In the genomic region with DNA sequence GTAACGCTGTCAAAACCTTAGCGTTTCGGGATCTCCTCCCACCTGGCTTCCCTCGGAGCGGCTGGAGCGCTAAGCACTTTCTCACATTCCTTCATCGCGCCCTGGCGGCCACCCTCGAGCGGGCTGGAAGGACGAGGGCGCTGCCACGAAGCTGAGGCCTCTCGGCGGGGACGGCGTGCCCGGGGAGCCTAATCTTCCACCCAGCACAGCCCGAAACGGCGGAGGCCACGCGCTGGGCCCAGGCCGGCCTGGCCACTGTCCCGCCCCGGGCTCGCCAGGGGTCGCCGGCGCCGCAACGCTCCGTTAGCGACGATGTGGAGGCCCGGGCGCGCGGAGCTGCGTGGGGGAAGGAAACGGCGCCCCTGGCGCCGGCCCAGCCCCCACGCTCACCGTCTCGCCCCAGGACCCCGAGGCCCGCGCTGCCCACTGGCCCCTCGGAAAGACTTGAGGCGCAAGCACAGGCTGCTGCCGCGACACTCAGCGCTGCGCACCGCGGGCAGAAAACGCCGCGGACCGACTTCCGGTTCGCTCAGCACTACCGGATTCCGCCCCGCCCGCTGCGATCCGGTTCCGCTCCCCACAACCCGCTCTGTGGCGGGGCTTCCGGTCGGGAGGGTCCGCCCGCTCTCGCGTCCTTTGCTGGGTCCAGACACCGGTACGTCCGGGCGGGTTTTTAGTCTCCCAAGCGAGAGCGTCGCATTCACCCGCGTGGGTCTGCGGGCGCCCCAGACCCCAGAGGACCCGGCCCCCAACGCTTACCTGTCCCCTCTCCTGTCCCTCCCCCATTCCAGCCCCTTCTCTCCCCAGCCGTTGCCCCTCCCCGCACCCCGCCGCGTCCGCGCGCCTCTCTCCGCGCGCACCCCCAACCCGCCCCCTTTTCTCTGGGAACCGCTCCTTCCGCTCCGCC, we compare ENCODE assay signal across 8 cellular contexts.
A peak's percentile ranks its signal among the peaks of the same experiment; 100 is the strongest.
DNase-seq lines count a peak whose midpoint lies in the region; ATAC-seq and TF ChIP-seq lines count a peak whose summit lies in the region.

YBEY (plus strand) TSS at position 582 of the 907 bp plus-strand sequence. CDS start 572 bp downstream, outside the sequence.

- H3K9ac ChIP-seq in iPS-20b (ENCODE audit: low read depth, low read length): peak within 1 kb of the TSS; percentile 99

- peaks cover 40% of the 10 kb centered on the region for H3K36me3 ChIP-seq in iPS-20b (ENCODE audit: insufficient read depth, low read depth, low read length)

- H3K4me1 ChIP-seq in iPS-20b (ENCODE audit: insufficient read depth, low read length): peaks cover 24% of the 10 kb centered on the region

- peak; percentile 90 for DNase-seq in ACHN
- DNase-seq in NCI-H2171 (lab: John Stamatoyannopoulos, UW): peak; percentile 88
- DNase-seq in T47D (ENCODE audit: low read depth in 1 of 2, low spot score in 1 of 2): peak; percentile 85 to 94

- in situ Hi-C loops in ACHN (cut with HindIII; ENCODE audit: low pct_ligation_motif_present, low pct_unique_long_range_greater_than_20kb, low sequenced_read_pairs): no loop called here
- in situ Hi-C loops in T47D (cut with HindIII; ENCODE audit: low pct_unique_long_range_greater_than_20kb, low sequenced_read_pairs): no loop called here

- no peaks in the 10 kb centered on the region for H3K27me3 ChIP-seq in iPS-20b (ENCODE audit: insufficient read depth, low read length)

- no peaks in the 10 kb centered on the region for H3K9me3 ChIP-seq in iPS-20b (ENCODE audit: insufficient read depth, low read depth, low read length)

- ATAC-seq in GM18867 (IDR thresholded peaks at IDR 0.05; ENCODE audit: unreplicated experiment) (peak; percentile 86), HG03097 (IDR thresholded peaks at IDR 0.05; ENCODE audit: low FRiP score, unreplicated experiment) (peak; percentile 86)

- H3K4me3 ChIP-seq in iPS-20b (ENCODE audit: low read length): peak within 1 kb of the TSS; percentile 99
- peak within 1 kb of the TSS; percentile 65 to 99 (median 89) for H3K4me3 ChIP-seq in skin epidermis

- TF ChIP-seq CTCF in VCaP (conservative IDR thresholded peaks at IDR 0.05): peak; percentile 68

- H3K27ac ChIP-seq in VCaP (peak within 1 kb of the TSS; percentile 99), iPS-20b (ENCODE audit: low read length) (peak within 1 kb of the TSS; percentile 96), skin epidermis (peak within 1 kb of the TSS; percentile 86 to 99 (median 96))

Comparison
In these comparisons a context has a peak if more than half of its experiments do, and no peak if none do; other contexts are left out.
1. Peak in every context shown above with its lines: DNase-seq, ATAC-seq, H3K4me3 ChIP-seq and H3K27ac ChIP-seq.